30 cellular contexts compared by ENCODE assay signal in the genomic region with DNA sequence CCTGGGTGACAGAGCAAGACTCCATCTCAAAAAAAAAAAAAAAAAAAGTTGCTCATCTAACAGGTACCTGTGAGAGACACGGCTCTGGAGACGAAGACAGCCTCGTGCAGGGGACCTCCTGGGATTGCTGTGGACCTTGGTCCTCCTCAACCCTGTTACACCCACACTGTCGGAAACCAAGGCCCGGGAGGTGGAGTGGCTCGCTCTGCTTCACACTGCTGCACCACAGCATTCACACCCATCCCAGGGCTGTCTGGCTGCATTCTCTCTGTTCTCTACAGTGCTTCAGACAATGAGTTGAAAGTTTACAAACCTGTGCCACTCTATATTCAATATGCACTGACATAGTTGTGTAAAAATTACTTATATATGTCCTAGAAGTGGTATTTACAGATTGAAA.
"Had no signal": no experiment of that assay in that cellular context is flagged by ENCODE, and none has a peak within 500 bp of the region (broad histone marks: within the 10 kb centered on the region; RNA-seq: fewer than 3 reads in every experiment).

No MANE protein-coding gene starts in this region.

- H3K9me3 ChIP-seq: ascending aorta, breast epithelium, colonic mucosa had no signal

- H3K4me1 Mint-ChIP-seq: activated CD4-positive, alpha-beta T cell treated with anti-CD3 and anti-CD28 coated beads for 36 hours; activated CD4-positive, alpha-beta T cell treated with anti-CD3 and anti-CD28 coated beads, Interleukin-2, amount 10 ng/mL, durations not matched to agents 24 days and 14 days; activated CD8-positive, alpha-beta memory T cell treated with anti-CD3 and anti-CD28 coated beads, Interleukin-2, amount 10 ng/mL, durations not matched to agents 7 days and 5 days; activated naive CD4-positive, alpha-beta T cell treated with anti-CD3 and anti-CD28 coated beads, Interleukin-2, amount 10 ng/mL, durations not matched to agents 7 days and 5 days; activated naive CD8-positive, alpha-beta T cell treated with anti-CD3 and anti-CD28 coated beads, Interleukin-2, amount 10 ng/mL, durations not matched to agents 7 days and 5 days had no signal

- H3K4me1 ChIP-seq: ascending aorta, breast epithelium, colonic mucosa had no signal

- FAIRE-seq: frontal cortex had no signal

- H3K4me3 ChIP-seq: ascending aorta, breast epithelium, cardiac muscle cell, colonic mucosa had no signal

- H3K36me3 ChIP-seq: ascending aorta, breast epithelium, cardiac muscle cell, colonic mucosa had no signal

- H3K36me3 Mint-ChIP-seq: activated CD4-positive, alpha-beta memory T cell treated with anti-CD3 and anti-CD28 coated beads for 36 hours; activated CD8-positive, alpha-beta memory T cell treated with anti-CD3 and anti-CD28 coated beads, Interleukin-2, amount 10 ng/mL, durations not matched to agents 7 days and 5 days; activated naive CD4-positive, alpha-beta T cell treated with anti-CD3 and anti-CD28 coated beads, Interleukin-2, amount 10 ng/mL, durations not matched to agents 7 days and 5 days; activated naive CD4-positive, alpha-beta T cell treated with anti-CD3 and anti-CD28 coated beads, Interleukin-2, amount 50 U/mL, for 72 hours; activated naive CD8-positive, alpha-beta T cell treated with anti-CD3 and anti-CD28 coated beads, Interleukin-2, amount 10 ng/mL, durations not matched to agents 7 days and 5 days; brain had no signal

- H3K27ac Mint-ChIP-seq: activated CD4-positive, alpha-beta memory T cell treated with anti-CD3 and anti-CD28 coated beads for 36 hours; activated CD4-positive, alpha-beta T cell treated with anti-CD3 and anti-CD28 coated beads for 36 hours; activated CD4-positive, alpha-beta T cell treated with anti-CD3 and anti-CD28 coated beads, Interleukin-2, amount 10 ng/mL, durations not matched to agents 24 days and 14 days; activated CD8-positive, alpha-beta memory T cell treated with anti-CD3 and anti-CD28 coated beads, Interleukin-2, amount 10 ng/mL, durations not matched to agents 7 days and 5 days; activated CD8-positive, alpha-beta T cell treated with anti-CD3 and anti-CD28 coated beads, Interleukin-2, amount 10 ng/mL, durations not matched to agents 7 days and 5 days; activated naive CD4-positive, alpha-beta T cell treated with anti-CD3 and anti-CD28 coated beads, Interleukin-2, amount 10 ng/mL, durations not matched to agents 7 days and 5 days; activated naive CD4-positive, alpha-beta T cell treated with anti-CD3 and anti-CD28 coated beads, Interleukin-2, amount 50 U/mL, for 72 hours; activated naive CD8-positive, alpha-beta T cell treated with anti-CD3 and anti-CD28 coated beads, Interleukin-2, amount 10 ng/mL, durations not matched to agents 7 days and 5 days; activated T-cell treated with anti-CD3 and anti-CD28 coated beads, Interleukin-2, amount 50 U/mL, for 72 hours; brain; T-helper 17 cell; T-helper 2 cell treated with Interferon-gamma antibody and Interleukin-4, amounts not matched to agents 5 μg/mL and 100 μg/mL, for 36 hours had no signal

- H3K27me3 ChIP-seq: ascending aorta, breast epithelium, cardiac muscle cell, colonic mucosa had no signal

- H3K4me3 Mint-ChIP-seq: activated CD4-positive, alpha-beta memory T cell treated with anti-CD3 and anti-CD28 coated beads for 36 hours; activated CD4-positive, alpha-beta T cell treated with anti-CD3 and anti-CD28 coated beads for 36 hours; activated CD4-positive, alpha-beta T cell treated with anti-CD3 and anti-CD28 coated beads, Interleukin-2, amount 10 ng/mL, durations not matched to agents 24 days and 14 days; activated CD8-positive, alpha-beta memory T cell treated with anti-CD3 and anti-CD28 coated beads, Interleukin-2, amount 10 ng/mL, durations not matched to agents 7 days and 5 days; activated CD8-positive, alpha-beta T cell treated with anti-CD3 and anti-CD28 coated beads, Interleukin-2, amount 10 ng/mL, durations not matched to agents 7 days and 5 days; activated naive CD4-positive, alpha-beta T cell treated with anti-CD3 and anti-CD28 coated beads, Interleukin-2, amount 10 ng/mL, durations not matched to agents 7 days and 5 days; activated naive CD8-positive, alpha-beta T cell treated with anti-CD3 and anti-CD28 coated beads, Interleukin-2, amount 10 ng/mL, durations not matched to agents 7 days and 5 days; activated T-cell treated with anti-CD3 and anti-CD28 coated beads, Interleukin-2, amount 50 U/mL, for 72 hours; brain; T-helper 17 cell; T-helper 2 cell treated with Interferon-gamma antibody and Interleukin-4, amounts not matched to agents 5 μg/mL and 100 μg/mL, for 36 hours had no signal

- ATAC-seq: activated CD4-positive, alpha-beta T cell treated with anti-CD3 and anti-CD28 coated beads for 36 hours; activated CD8-positive, alpha-beta memory T cell treated with anti-CD3 and anti-CD28 coated beads, Interleukin-2, amount 10 ng/mL, durations not matched to agents 7 days and 5 days; activated CD8-positive, alpha-beta T cell treated with anti-CD3 and anti-CD28 coated beads, Interleukin-2, amount 10 ng/mL, durations not matched to agents 7 days and 5 days; activated naive CD4-positive, alpha-beta T cell treated with anti-CD3 and anti-CD28 coated beads, Interleukin-2, amount 50 U/mL, for 72 hours; activated T-cell treated with anti-CD3 and anti-CD28 coated beads, Interleukin-2, amount 50 U/mL, for 72 hours; esophagus mucosa; T-helper 17 cell had no signal

- H3K9me3 Mint-ChIP-seq: activated CD4-positive, alpha-beta memory T cell treated with anti-CD3 and anti-CD28 coated beads for 36 hours; activated CD4-positive, alpha-beta T cell treated with anti-CD3 and anti-CD28 coated beads, Interleukin-2, amount 10 ng/mL, durations not matched to agents 24 days and 14 days; activated naive CD4-positive, alpha-beta T cell treated with anti-CD3 and anti-CD28 coated beads, Interleukin-2, amount 10 ng/mL, durations not matched to agents 7 days and 5 days; activated naive CD4-positive, alpha-beta T cell treated with anti-CD3 and anti-CD28 coated beads, Interleukin-2, amount 50 U/mL, for 72 hours; activated naive CD8-positive, alpha-beta T cell treated with anti-CD3 and anti-CD28 coated beads, Interleukin-2, amount 10 ng/mL, durations not matched to agents 7 days and 5 days; activated T-cell treated with anti-CD3 and anti-CD28 coated beads, Interleukin-2, amount 50 U/mL, for 72 hours; T-helper 2 cell treated with Interferon-gamma antibody and Interleukin-4, amounts not matched to agents 5 μg/mL and 100 μg/mL, for 36 hours had no signal

- H3K27ac ChIP-seq: ascending aorta, breast epithelium, cardiac muscle cell, colonic mucosa had no signal

- H3K27me3 Mint-ChIP-seq: activated CD4-positive, alpha-beta memory T cell treated with anti-CD3 and anti-CD28 coated beads for 36 hours; activated CD4-positive, alpha-beta T cell treated with anti-CD3 and anti-CD28 coated beads for 36 hours; activated CD4-positive, alpha-beta T cell treated with anti-CD3 and anti-CD28 coated beads, Interleukin-2, amount 10 ng/mL, durations not matched to agents 24 days and 14 days; activated CD8-positive, alpha-beta memory T cell treated with anti-CD3 and anti-CD28 coated beads, Interleukin-2, amount 10 ng/mL, durations not matched to agents 7 days and 5 days; activated naive CD4-positive, alpha-beta T cell treated with anti-CD3 and anti-CD28 coated beads, Interleukin-2, amount 10 ng/mL, durations not matched to agents 7 days and 5 days; activated naive CD8-positive, alpha-beta T cell treated with anti-CD3 and anti-CD28 coated beads, Interleukin-2, amount 10 ng/mL, durations not matched to agents 7 days and 5 days; brain; T-helper 17 cell had no signal

- DNase-seq: activated CD4-positive, alpha-beta memory T cell treated with anti-CD3 and anti-CD28 coated beads for 36 hours; activated CD4-positive, alpha-beta T cell treated with anti-CD3 and anti-CD28 coated beads for 36 hours; activated CD4-positive, alpha-beta T cell treated with anti-CD3 and anti-CD28 coated beads, Interleukin-2, amount 10 ng/mL, durations not matched to agents 24 days and 14 days; activated CD4-positive, CD25-positive, alpha-beta regulatory T cell; activated CD4-positive, CD25-positive, alpha-beta regulatory T cell treated with anti-CD3 and anti-CD28 coated beads, Interleukin-2, amount 50 U/mL, for 72 hours; activated CD8-positive, alpha-beta memory T cell treated with anti-CD3 and anti-CD28 coated beads, Interleukin-2, amount 10 ng/mL, durations not matched to agents 7 days and 5 days; activated CD8-positive, alpha-beta memory T cell treated with anti-CD3 and anti-CD28 coated beads, Interleukin-2, amount 50 U/mL, for 4 hours; activated CD8-positive, alpha-beta T cell treated with anti-CD3 and anti-CD28 coated beads, Interleukin-2, amount 10 ng/mL, durations not matched to agents 7 days and 5 days; activated gamma-delta T cell; activated naive CD4-positive, alpha-beta T cell; activated naive CD4-positive, alpha-beta T cell treated with anti-CD3 and anti-CD28 coated beads, Interleukin-2, amount 10 ng/mL, durations not matched to agents 7 days and 5 days; activated naive CD8-positive, alpha-beta T cell treated with anti-CD3 and anti-CD28 coated beads, Interleukin-2, amount 10 ng/mL, durations not matched to agents 7 days and 5 days; activated T-cell treated with anti-CD3 and anti-CD28 coated beads, Interleukin-2, amount 50 U/mL, for 1 hour; activated T-cell treated with anti-CD3 and anti-CD28 coated beads, Interleukin-2, amount 50 U/mL, for 72 hours; central memory CD4-positive, alpha-beta T cell; cerebellar nuclear complex; colonic mucosa; effector CD8-positive, alpha-beta T cell; foreskin fibroblast; T-helper 1 cell; T-helper 17 cell; T1000 had no signal
